Comparison of ENCODE assay signal across 8 cellular contexts in the genomic region with DNA sequence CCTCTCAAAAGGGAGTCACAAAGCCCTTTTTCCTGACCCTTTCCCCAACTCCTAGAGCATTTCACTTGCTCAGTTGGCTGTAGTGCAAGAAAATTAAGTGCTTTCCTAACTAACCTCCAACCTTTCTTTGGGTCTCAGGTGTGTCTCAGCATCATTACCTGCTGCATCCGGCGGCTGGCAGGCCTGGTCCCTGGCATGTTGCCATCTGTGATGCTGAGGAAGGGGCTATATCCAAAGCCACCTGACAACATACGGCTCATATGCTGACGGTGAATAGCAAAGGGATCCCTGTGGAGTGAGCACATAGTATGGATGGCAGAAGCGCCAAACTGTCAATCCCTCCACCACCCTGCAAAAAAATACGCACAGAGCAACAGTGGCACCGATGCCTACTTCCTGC. TPM values are rescaled to one million over a fixed set of nuclear protein-coding genes. Genes with fewer than 3 reads are reported as not detected.
DNase-seq lines count a peak whose midpoint lies in the region; ATAC-seq, FAIRE-seq and TF ChIP-seq lines count a peak whose summit lies in the region.

No MANE protein-coding gene starts in this region.

- 75 to 90% methylated on average over 7 of the region's 7 CpGs for WGBS in sigmoid colon, 2 donors

- peak overlapping the region; percentile 96 for H3K4me2 ChIP-seq in fibroblast of lung (ENCODE audit: extremely low read depth, insufficient read depth, low read length)

- peak; percentile 9 for FAIRE-seq in GM12891 (lab: Jason Lieb, UNC)

- ATAC-seq in mucosa of descending colon = no peak

- intact Hi-C loops in sigmoid colon (cut with DNase I) (no loop called here), mucosa of descending colon (cut with DNase I, micrococcal nuclease) (loop anchor here in 1 of 2 donors (5.0 kb wide), 1 partner anchor 76 kb away; a partner anchor contains a TSS)

- TF ChIP-seq EP300 in sigmoid colon (IDR thresholded peaks at IDR 0.05) = no peak

- no peaks in the 10 kb centered on the region for H3K9me3 ChIP-seq in SK-N-MC (ENCODE audit: low read depth, low read length)
- no peaks in the 10 kb centered on the region for H3K9me3 ChIP-seq in fibroblast of lung (ENCODE audit: control insufficient read depth, insufficient read depth, low read depth, low read length)
- H3K9me3 ChIP-seq in sigmoid colon = no peaks in the 10 kb centered on the region
- no peaks in the 10 kb centered on the region for H3K9me3 ChIP-seq in mucosa of descending colon

- H3K4me1 ChIP-seq in fibroblast of lung (ENCODE audit: control insufficient read depth, extremely low read depth, insufficient read depth, low read length) (peaks cover 13% of the 10 kb centered on the region), sigmoid colon (peaks cover 0 to 24% (median 19%) of the 10 kb centered on the region in 4 donors), mucosa of descending colon (ENCODE audit: low read depth) (peaks cover 7% of the 10 kb centered on the region)

- H3K27me3 ChIP-seq in fibroblast of lung (ENCODE audit: control insufficient read depth, insufficient read depth, low read length) (no peaks in the 10 kb centered on the region), sigmoid colon (no peaks in the 10 kb centered on the region)

- no peak overlapping the region for H2AFZ ChIP-seq in fibroblast of lung (ENCODE audit: low read length)

- H3K79me2 ChIP-seq in fibroblast of lung (ENCODE audit: control insufficient read depth, insufficient read depth, low read length) = peaks cover 26% of the 10 kb centered on the region

- H4K20me1 ChIP-seq in fibroblast of lung (ENCODE audit: control insufficient read depth, extremely low read depth, insufficient read depth, low read length) = no peaks in the 10 kb centered on the region

- DNase-seq in GM12891 (ENCODE audit: insufficient read length, low spot score) (no peak), SK-N-MC (ENCODE audit: low read depth, low spot score) (no peak), fibroblast of lung (ENCODE audit: low read depth in 2 of 2) (no peak), sigmoid colon (no peak), retina (no peak), mucosa of descending colon (no peak), H4 (ENCODE audit: low spot score) (no peak)
- DNase-seq in activated CD8-positive, alpha-beta memory T cell treated with anti-CD3 and anti-CD28 coated beads, Interleukin-2, amount 50 U/mL, for 48 hours = no peak

- H3K36me3 ChIP-seq in SK-N-MC (ENCODE audit: insufficient read depth, low read length) = peaks cover 53% of the 10 kb centered on the region
- peaks cover 30% of the 10 kb centered on the region for H3K36me3 ChIP-seq in fibroblast of lung (ENCODE audit: control insufficient read depth, insufficient read depth, low read length)
- H3K36me3 ChIP-seq in sigmoid colon = peaks cover 30 to 51% (median 46%) of the 10 kb centered on the region in 4 donors
- peaks cover 8% of the 10 kb centered on the region for H3K36me3 ChIP-seq in mucosa of descending colon (ENCODE audit: low read depth)

- no peak for TF ChIP-seq CTCF in fibroblast of lung (conservative IDR thresholded peaks at IDR 0.05 in 1 of 2, IDR thresholded peaks at IDR 0.05 in 1 of 2; ENCODE audit: low read depth in 1 of 2, low read length in 2 of 2)
- TF ChIP-seq CTCF in sigmoid colon (IDR thresholded peaks at IDR 0.05) = no peak
- TF ChIP-seq CTCF in mucosa of descending colon (IDR thresholded peaks at IDR 0.05) = no peak

- H3K9ac ChIP-seq in SK-N-MC (ENCODE audit: insufficient read length) (peak overlapping the region; percentile 99), fibroblast of lung (ENCODE audit: insufficient read depth, low read length) (peak overlapping the region; percentile 32)

- H3K4me3 ChIP-seq in SK-N-MC = peak overlapping the region; percentile 99
- peak overlapping the region; percentile 60 to 95 (median 85) for H3K4me3 ChIP-seq in fibroblast of lung (replicated peaks in 1 of 4; ENCODE audit: control extremely low read depth in 1 of 4, insufficient read depth in 1 of 4, low read depth in 3 of 4, low read length in 4 of 4)
- H3K4me3 ChIP-seq in sigmoid colon = peak overlapping the region in 3 of 4 donors; percentile 90 to 92 (median 90)
- H3K4me3 ChIP-seq in mucosa of descending colon = no peak overlapping the region

- H3K27ac ChIP-seq in SK-N-MC = no peak overlapping the region
- peak overlapping the region; percentile 99 for H3K27ac ChIP-seq in fibroblast of lung (ENCODE audit: insufficient read depth, low read length)
- peak overlapping the region; percentile 98 to 99 (median 99) for H3K27ac ChIP-seq in sigmoid colon

- TF ChIP-seq POLR2A in GM12891 (IDR thresholded peaks at IDR 0.05; ENCODE audit: low read depth, low read length) (no peak), sigmoid colon (IDR thresholded peaks at IDR 0.05) (no peak)

TF ChIP-seq in GM12891, 5 proteins besides CTCF, POLR2A, EP300 and RAD21:
- TF ChIP-seq PAX5 (IDR thresholded peaks at IDR 0.05; ENCODE audit: insufficient read depth, low read length, severe bottlenecking) = no peak
- TF ChIP-seq TAF1 (IDR thresholded peaks at IDR 0.05; ENCODE audit: low read depth, low read length) = no peak
- TF ChIP-seq POU2F2 (IDR thresholded peaks at IDR 0.05; ENCODE audit: low read depth, low read length) = no peak
- TF ChIP-seq SPI1 (IDR thresholded peaks at IDR 0.05; ENCODE audit: low read depth, low read length) = no peak
- no peak for TF ChIP-seq POLR2AphosphoS5 (IDR thresholded peaks at IDR 0.05; ENCODE audit: low read depth, low read length)
TF ChIP-seq in GM12891: peak in this region for 0.

RNA-seq across cellular contexts. Expression of a gene that starts 1.2 kb away (rescaled TPM):
- 112 TPM for polyA plus RNA-seq in GM12891 (2012; ENCODE audit: low read depth, missing spikeins)
- 88.6 and 106 TPM in 2 replicates for total RNA-seq in fibroblast of lung
- 287 and 289 TPM in 2 replicates for polyA plus RNA-seq in fibroblast of lung
- 211 and 244 TPM in 2 replicates for polyA plus RNA-seq in fibroblast of lung (2012)
- 376 and 386 TPM in 2 replicates for polyA minus RNA-seq in fibroblast of lung (ENCODE audit: low replicate concordance)
- total RNA-seq in sigmoid colon = 100 to 1,000 TPM; 148 to 163 (median 159) TPM
- 100 to 1,000 TPM; 157 to 220 (median 178) TPM for polyA plus RNA-seq in sigmoid colon
- total RNA-seq in mucosa of descending colon = 100 to 1,000 TPM; 136 to 177 (median 149) TPM
- 314 and 332 TPM in 2 replicates for total RNA-seq in H4 (2014; rRNA removed; shearing (Covaris generic))

RNA-seq across cellular contexts. Expression of a gene that starts 14.4 kb away (rescaled TPM):
- 58.6 TPM for polyA plus RNA-seq in GM12891 (2012; ENCODE audit: low read depth, missing spikeins)
- total RNA-seq in fibroblast of lung (29.5 and 63.6 TPM in 2 replicates), sigmoid colon (100 to 1,000 TPM; 196 to 392 (median 255) TPM), mucosa of descending colon (100 to 1,000 TPM; 116 to 549 (median 122) TPM)
- polyA plus RNA-seq in fibroblast of lung (269 and 312 TPM in 2 replicates), sigmoid colon (100 to 1,000 TPM in 2 of 3 donors, 10 to 100 TPM in 1; 93.2 to 198 (median 174) TPM)
- 689 and 844 TPM in 2 replicates for polyA plus RNA-seq in fibroblast of lung (2012)
- 1,246 and 1,454 TPM in 2 replicates for polyA minus RNA-seq in fibroblast of lung (ENCODE audit: low replicate concordance)
- 122 and 133 TPM in 2 replicates for total RNA-seq in H4 (2014; rRNA removed; shearing (Covaris generic))

RNA-seq across cellular contexts. Expression of a gene that starts 20.6 kb away (rescaled TPM):
- polyA plus RNA-seq in GM12891 (2012; ENCODE audit: low read depth, missing spikeins) = 1.4 TPM
- total RNA-seq in fibroblast of lung = 0.17 and 0.26 TPM in 2 replicates
- polyA plus RNA-seq in fibroblast of lung = 0.09 and 0.17 TPM in 2 replicates
- polyA plus RNA-seq in fibroblast of lung (2012) = 0.16 and 0.65 TPM in 2 replicates
- polyA minus RNA-seq in fibroblast of lung (ENCODE audit: low replicate concordance) = 0.63 and 0.67 TPM in 2 replicates
- 1 to 10 TPM; 1.4 to 6.9 (median 3.0) TPM for total RNA-seq in sigmoid colon
- polyA plus RNA-seq in sigmoid colon = 1 to 10 TPM in 2 of 3 donors, under 1 TPM in 1; 0.60 to 4.2 (median 1.4) TPM
- total RNA-seq in mucosa of descending colon = 1 to 10 TPM; 1.8 to 4.7 (median 2.1) TPM
- 0.06 TPM in 1 of 2 replicates, not detected in the other for total RNA-seq in H4 (2014; rRNA removed; shearing (Covaris generic))

RNA-seq across cellular contexts. Expression of a gene that starts 27.9 kb away (rescaled TPM):
- 36.6 TPM for polyA plus RNA-seq in GM12891 (2012; ENCODE audit: low read depth, missing spikeins)
- total RNA-seq in fibroblast of lung = 67.0 and 79.1 TPM in 2 replicates
- polyA plus RNA-seq in fibroblast of lung = 114 and 138 TPM in 2 replicates
- 82.4 and 105 TPM in 2 replicates for polyA plus RNA-seq in fibroblast of lung (2012)
- polyA minus RNA-seq in fibroblast of lung (ENCODE audit: low replicate concordance) = 127 and 133 TPM in 2 replicates
- total RNA-seq in sigmoid colon = 10 to 100 TPM; 51.3 to 69.3 (median 60.1) TPM
- polyA plus RNA-seq in sigmoid colon = 10 to 100 TPM; 48.6 to 52.5 (median 52.3) TPM
- 10 to 100 TPM; 32.8 to 47.2 (median 39.2) TPM for total RNA-seq in mucosa of descending colon
- total RNA-seq in H4 (2014; rRNA removed; shearing (Covaris generic)) = 93.8 and 93.9 TPM in 2 replicates

RNA-seq across cellular contexts. Expression of a gene that starts 37.6 kb away (rescaled TPM):
- 15.3 TPM for polyA plus RNA-seq in GM12891 (2012; ENCODE audit: low read depth, missing spikeins)
- total RNA-seq in fibroblast of lung (14.4 and 27.2 TPM in 2 replicates), sigmoid colon (10 to 100 TPM in 3 of 4 donors, 1 to 10 TPM in 1; 2.5 to 12.8 (median 11.5) TPM), mucosa of descending colon (10 to 100 TPM in 2 of 3 donors, 1 to 10 TPM in 1; 8.9 to 16.5 (median 14.8) TPM)
- polyA plus RNA-seq in fibroblast of lung (50.8 and 152 TPM in 2 replicates), sigmoid colon (10 to 100 TPM in 2 of 3 donors, 1 to 10 TPM in 1; 4.8 to 29.7 (median 26.6) TPM)
- 53.8 and 172 TPM in 2 replicates for polyA plus RNA-seq in fibroblast of lung (2012)
- polyA minus RNA-seq in fibroblast of lung (ENCODE audit: low replicate concordance) = 75.4 and 190 TPM in 2 replicates
- total RNA-seq in H4 (2014; rRNA removed; shearing (Covaris generic)) = 0.12 TPM in 1 of 2 replicates, not detected in the other
